ENCODE assay signal across 31 cellular contexts in genomic region chr5:38237681-38238080, GRCh38. TPM values are rescaled to one million over a fixed set of nuclear protein-coding genes. Genes with fewer than 3 reads are reported as not detected.
"Had no signal": no experiment of that assay in that cellular context is flagged by ENCODE, and none has a peak within 500 bp of the region (broad histone marks: within the 10 kb centered on the region; RNA-seq: fewer than 3 reads in every experiment).

No MANE protein-coding gene starts in this region.

- H3K27ac ChIP-seq: SK-N-MC, WERI-Rb-1 had no signal

- ATAC-seq: activated CD8-positive, alpha-beta memory T cell treated with anti-CD3 and anti-CD28 coated beads, Interleukin-2, amount 10 ng/mL, durations not matched to agents 7 days and 5 days; activated naive CD8-positive, alpha-beta T cell treated with anti-CD3 and anti-CD28 coated beads, Interleukin-2, amount 50 U/mL, for 24 hours; K562; Panc1 had no signal

- H3K36me3 Mint-ChIP-seq: activated CD8-positive, alpha-beta memory T cell treated with anti-CD3 and anti-CD28 coated beads, Interleukin-2, amount 10 ng/mL, durations not matched to agents 7 days and 5 days; activated naive CD4-positive, alpha-beta T cell treated with anti-CD3 and anti-CD28 coated beads, Interleukin-2, amount 10 ng/mL, durations not matched to agents 7 days and 5 days; activated naive CD8-positive, alpha-beta T cell; brain had no signal

- H3K4me3 ChIP-seq: K562, SK-N-MC had no signal

- H3K36me3 ChIP-seq: WERI-Rb-1 had no signal

- H3K4me1 Mint-ChIP-seq: activated CD4-positive, alpha-beta memory T cell treated with anti-CD3 and anti-CD28 coated beads, Interleukin-2, amount 10 ng/mL, durations not matched to agents 7 days and 5 days; activated CD8-positive, alpha-beta memory T cell treated with anti-CD3 and anti-CD28 coated beads, Interleukin-2, amount 10 ng/mL, durations not matched to agents 7 days and 5 days; activated naive CD4-positive, alpha-beta T cell treated with anti-CD3 and anti-CD28 coated beads, Interleukin-2, amount 10 ng/mL, durations not matched to agents 7 days and 5 days; activated naive CD8-positive, alpha-beta T cell treated with anti-CD3 and anti-CD28 coated beads, Interleukin-2, amount 50 U/mL, for 24 hours; brain had no signal

- H3K27me3 Mint-ChIP-seq: activated CD4-positive, alpha-beta memory T cell treated with anti-CD3 and anti-CD28 coated beads, Interleukin-2, amount 10 ng/mL, durations not matched to agents 7 days and 5 days had no signal

- DNase-seq: activated CD4-positive, alpha-beta memory T cell treated with anti-CD3 and anti-CD28 coated beads, Interleukin-2, amount 10 ng/mL, durations not matched to agents 7 days and 5 days; activated CD4-positive, alpha-beta T cell treated with anti-CD3 and anti-CD28 coated beads for 1 hour; activated CD4-positive, alpha-beta T cell treated with anti-CD3 and anti-CD28 coated beads for 48 hours; activated CD4-positive, CD25-positive, alpha-beta regulatory T cell; activated CD8-positive, alpha-beta memory T cell treated with anti-CD3 and anti-CD28 coated beads for 24 hours; activated CD8-positive, alpha-beta memory T cell treated with anti-CD3 and anti-CD28 coated beads, Interleukin-2, amount 10 ng/mL, durations not matched to agents 7 days and 5 days; activated CD8-positive, alpha-beta memory T cell treated with anti-CD3 and anti-CD28 coated beads, Interleukin-2, amount 50 U/mL, for 48 hours; activated effector memory CD4-positive, alpha-beta T cell treated with Interleukin-2 at 50 U/mL for 16 hours; activated naive CD4-positive, alpha-beta T cell treated with anti-CD3 and anti-CD28 coated beads, Interleukin-2, amount 10 ng/mL, durations not matched to agents 7 days and 5 days; activated naive CD8-positive, alpha-beta T cell treated with anti-CD3 and anti-CD28 coated beads, Interleukin-2, amount 50 U/mL, for 24 hours; activated T-cell treated with anti-CD3 and anti-CD28 coated beads, Interleukin-2, amount 50 U/mL, for 48 hours; anterior cingulate cortex; NCI-H1092 treated with DMSO at 0.1 percent for 48 hours; NCI-H187 treated with DMSO at 0.1 percent for 48 hours; NCI-H2081; NCI-H2171 treated with DMSO at 0.1 percent for 48 hours; NCI-H2227 treated with DMSO at 0.1 percent for 48 hours; NCI-H446; NCI-H510A treated with DMSO at 0.1 percent for 48 hours; NCI-H526 treated with DMSO at 0.1 percent for 48 hours; SIG-M5; T1000; WERI-Rb-1 had no signal

- H3K4me3 Mint-ChIP-seq: activated CD4-positive, alpha-beta memory T cell treated with anti-CD3 and anti-CD28 coated beads, Interleukin-2, amount 10 ng/mL, durations not matched to agents 7 days and 5 days; activated CD8-positive, alpha-beta memory T cell treated with anti-CD3 and anti-CD28 coated beads, Interleukin-2, amount 10 ng/mL, durations not matched to agents 7 days and 5 days; activated naive CD4-positive, alpha-beta T cell treated with anti-CD3 and anti-CD28 coated beads, Interleukin-2, amount 10 ng/mL, durations not matched to agents 7 days and 5 days; activated naive CD8-positive, alpha-beta T cell; activated naive CD8-positive, alpha-beta T cell treated with anti-CD3 and anti-CD28 coated beads, Interleukin-2, amount 50 U/mL, for 24 hours; brain had no signal

- H3K27ac Mint-ChIP-seq: activated CD4-positive, alpha-beta memory T cell treated with anti-CD3 and anti-CD28 coated beads, Interleukin-2, amount 10 ng/mL, durations not matched to agents 7 days and 5 days; activated CD8-positive, alpha-beta memory T cell treated with anti-CD3 and anti-CD28 coated beads, Interleukin-2, amount 10 ng/mL, durations not matched to agents 7 days and 5 days; activated naive CD4-positive, alpha-beta T cell treated with anti-CD3 and anti-CD28 coated beads, Interleukin-2, amount 10 ng/mL, durations not matched to agents 7 days and 5 days; activated naive CD8-positive, alpha-beta T cell; activated naive CD8-positive, alpha-beta T cell treated with anti-CD3 and anti-CD28 coated beads, Interleukin-2, amount 50 U/mL, for 24 hours; brain had no signal

RNA-seq across cellular contexts. Expression of gene EGFLAM, which starts 20.7 kb away (rescaled TPM):
- total RNA-seq: activated CD4-positive, alpha-beta memory T cell treated with anti-CD3 and anti-CD28 coated beads, Interleukin-2, amount 10 ng/mL, durations not matched to agents 7 days and 5 days; activated CD8-positive, alpha-beta memory T cell treated with anti-CD3 and anti-CD28 coated beads, Interleukin-2, amount 10 ng/mL, durations not matched to agents 7 days and 5 days; M059J; T-helper 1 cell treated with Interleukin-12 subunit alpha and Interleukin-12 subunit beta and Interleukin-4 antibody, amounts not matched to agents 30 ng/mL and 1 ng/mL, for 36 hours; T-helper 2 cell treated with Interferon-gamma antibody and Interleukin-4, amounts not matched to agents 100 ng/mL and 5 ng/mL, for 36 hours had no signal
